Comparison of ENCODE assay signal across 1 cellular context in the genomic region with DNA sequence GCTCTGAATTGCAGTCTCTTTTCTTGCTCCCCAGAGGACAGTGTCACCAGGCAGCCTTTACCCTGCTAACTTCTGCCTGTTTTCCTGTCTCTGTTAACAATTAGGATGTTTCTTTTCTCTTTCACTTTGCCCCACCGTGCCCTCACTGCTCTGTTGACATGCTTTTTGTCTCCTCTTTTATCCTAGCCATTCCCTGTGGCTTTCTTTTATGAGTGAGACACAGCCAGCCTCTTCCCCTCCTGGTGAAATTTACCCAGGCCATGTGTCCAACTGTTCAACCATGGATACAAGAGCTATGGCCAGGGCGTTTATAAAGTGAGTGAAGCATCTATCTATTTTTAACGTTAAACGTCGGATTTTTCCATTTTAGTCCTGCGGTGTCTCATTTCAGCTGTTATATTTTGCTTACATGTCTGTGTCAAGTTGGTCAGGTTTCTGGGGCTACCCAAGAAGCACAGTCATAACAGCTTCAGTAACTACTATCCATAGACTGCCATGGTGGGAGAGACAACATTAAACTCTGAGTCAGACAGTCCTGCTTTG.
TF ChIP-seq lines count a peak whose summit lies in the region.

No MANE protein-coding gene starts in this region.

TF ChIP-seq in H1, 55 proteins besides CTCF, POLR2A, EP300 and RAD21 (continued from another document):
- no peak for TF ChIP-seq CBX8 (IDR thresholded peaks at IDR 0.05; ENCODE audit: borderline replicate concordance, low read depth, low read length)
- no peak for TF ChIP-seq SIX5 (IDR thresholded peaks at IDR 0.05; ENCODE audit: low read depth, low read length)
- TF ChIP-seq YY1 (IDR thresholded peaks at IDR 0.05; ENCODE audit: low read depth, low read length) = no peak
- no peak for TF ChIP-seq SP2 (IDR thresholded peaks at IDR 0.05; ENCODE audit: low read length)
- TF ChIP-seq JUND (IDR thresholded peaks at IDR 0.05; ENCODE audit: low read length) = no peak
- no peak for TF ChIP-seq RBBP5 (IDR thresholded peaks at IDR 0.05; ENCODE audit: borderline replicate concordance, low read depth, low read length)
TF ChIP-seq in H1: peak in this region for 0.
